ENCODE assay signal across 1 cellular context in the genomic region with DNA sequence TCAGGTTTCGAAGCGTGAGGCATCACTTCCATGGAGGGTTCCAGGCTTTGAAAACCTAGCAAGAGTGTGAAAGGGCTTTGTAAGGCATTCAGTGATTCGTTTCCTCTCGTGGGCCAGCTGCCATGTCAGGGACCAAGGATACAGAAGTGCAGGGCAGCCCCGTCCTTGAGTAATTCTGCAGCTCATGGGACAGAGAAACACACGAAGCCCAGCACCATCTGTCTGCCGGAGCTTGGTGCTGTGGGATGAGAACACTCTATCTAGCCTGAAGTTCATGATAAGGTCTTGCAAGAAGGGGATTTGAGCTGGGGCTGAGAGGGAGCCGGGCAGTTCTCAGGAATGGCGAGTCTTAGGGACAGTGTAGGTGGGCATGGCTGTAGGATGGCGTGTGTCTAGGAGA.
TF ChIP-seq lines count a peak whose summit lies in the region.

No MANE protein-coding gene starts in this region.

TF ChIP-seq in GM12878, 131 proteins besides CTCF, POLR2A, EP300 and RAD21:
- TF ChIP-seq TBL1XR1 (IDR thresholded peaks at IDR 0.05; ENCODE audit: low read depth, low read length) (no peak), WRNIP1 (IDR thresholded peaks at IDR 0.05; ENCODE audit: borderline replicate concordance, low read depth, low read length) (no peak), BCL11A (IDR thresholded peaks at IDR 0.05; ENCODE audit: low read depth, low read length) (no peak), SUPT20H (IDR thresholded peaks at IDR 0.05; ENCODE audit: borderline replicate concordance, control insufficient read depth, low read depth, low read length) (no peak), HDGF (IDR thresholded peaks at IDR 0.05) (no peak), RELA (IDR thresholded peaks at IDR 0.05; ENCODE audit: borderline replicate concordance, partially characterized antibody) (no peak), DPF2 (IDR thresholded peaks at IDR 0.05) (no peak), TAF1 (IDR thresholded peaks at IDR 0.05; ENCODE audit: borderline replicate concordance, low read depth, low read length) (no peak), FOXM1 (IDR thresholded peaks at IDR 0.05; ENCODE audit: low read depth, low read length) (no peak), ZZZ3 (IDR thresholded peaks at IDR 0.05; ENCODE audit: control insufficient read depth, insufficient read length, low read depth) (no peak), HDAC2 (IDR thresholded peaks at IDR 0.05) (no peak), CHD4 (IDR thresholded peaks at IDR 0.05) (no peak), ZNF24 (IDR thresholded peaks at IDR 0.05) (no peak), TCF7 (IDR thresholded peaks at IDR 0.05; ENCODE audit: borderline replicate concordance) (no peak), ZNF217 (IDR thresholded peaks at IDR 0.05) (no peak)
- TF ChIP-seq, protein P1, sequence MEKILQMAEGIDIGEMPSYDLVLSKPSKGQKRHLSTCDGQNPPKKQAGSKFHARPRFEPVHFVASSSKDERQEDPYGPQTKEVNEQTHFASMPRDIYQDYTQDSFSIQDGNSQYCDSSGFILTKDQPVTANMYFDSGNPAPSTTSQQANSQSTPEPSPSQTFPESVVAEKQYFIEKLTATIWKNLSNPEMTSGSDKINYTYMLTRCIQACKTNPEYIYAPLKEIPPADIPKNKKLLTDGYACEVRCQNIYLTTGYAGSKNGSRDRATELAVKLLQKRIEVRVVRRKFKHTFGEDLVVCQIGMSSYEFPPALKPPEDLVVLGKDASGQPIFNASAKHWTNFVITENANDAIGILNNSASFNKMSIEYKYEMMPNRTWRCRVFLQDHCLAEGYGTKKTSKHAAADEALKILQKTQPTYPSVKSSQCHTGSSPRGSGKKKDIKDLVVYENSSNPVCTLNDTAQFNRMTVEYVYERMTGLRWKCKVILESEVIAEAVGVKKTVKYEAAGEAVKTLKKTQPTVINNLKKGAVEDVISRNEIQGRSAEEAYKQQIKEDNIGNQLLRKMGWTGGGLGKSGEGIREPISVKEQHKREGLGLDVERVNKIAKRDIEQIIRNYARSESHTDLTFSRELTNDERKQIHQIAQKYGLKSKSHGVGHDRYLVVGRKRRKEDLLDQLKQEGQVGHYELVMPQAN (conservative IDR thresholded peaks at IDR 0.05): no peak
- TF ChIP-seq, protein P2, sequence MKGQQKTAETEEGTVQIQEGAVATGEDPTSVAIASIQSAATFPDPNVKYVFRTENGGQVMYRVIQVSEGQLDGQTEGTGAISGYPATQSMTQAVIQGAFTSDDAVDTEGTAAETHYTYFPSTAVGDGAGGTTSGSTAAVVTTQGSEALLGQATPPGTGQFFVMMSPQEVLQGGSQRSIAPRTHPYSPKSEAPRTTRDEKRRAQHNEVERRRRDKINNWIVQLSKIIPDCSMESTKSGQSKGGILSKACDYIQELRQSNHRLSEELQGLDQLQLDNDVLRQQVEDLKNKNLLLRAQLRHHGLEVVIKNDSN (IDR thresholded peaks at IDR 0.05; ENCODE audit: borderline replicate concordance, extremely low read length, insufficient read depth, low read depth, low read length): no peak
- TF ChIP-seq, protein P3, sequence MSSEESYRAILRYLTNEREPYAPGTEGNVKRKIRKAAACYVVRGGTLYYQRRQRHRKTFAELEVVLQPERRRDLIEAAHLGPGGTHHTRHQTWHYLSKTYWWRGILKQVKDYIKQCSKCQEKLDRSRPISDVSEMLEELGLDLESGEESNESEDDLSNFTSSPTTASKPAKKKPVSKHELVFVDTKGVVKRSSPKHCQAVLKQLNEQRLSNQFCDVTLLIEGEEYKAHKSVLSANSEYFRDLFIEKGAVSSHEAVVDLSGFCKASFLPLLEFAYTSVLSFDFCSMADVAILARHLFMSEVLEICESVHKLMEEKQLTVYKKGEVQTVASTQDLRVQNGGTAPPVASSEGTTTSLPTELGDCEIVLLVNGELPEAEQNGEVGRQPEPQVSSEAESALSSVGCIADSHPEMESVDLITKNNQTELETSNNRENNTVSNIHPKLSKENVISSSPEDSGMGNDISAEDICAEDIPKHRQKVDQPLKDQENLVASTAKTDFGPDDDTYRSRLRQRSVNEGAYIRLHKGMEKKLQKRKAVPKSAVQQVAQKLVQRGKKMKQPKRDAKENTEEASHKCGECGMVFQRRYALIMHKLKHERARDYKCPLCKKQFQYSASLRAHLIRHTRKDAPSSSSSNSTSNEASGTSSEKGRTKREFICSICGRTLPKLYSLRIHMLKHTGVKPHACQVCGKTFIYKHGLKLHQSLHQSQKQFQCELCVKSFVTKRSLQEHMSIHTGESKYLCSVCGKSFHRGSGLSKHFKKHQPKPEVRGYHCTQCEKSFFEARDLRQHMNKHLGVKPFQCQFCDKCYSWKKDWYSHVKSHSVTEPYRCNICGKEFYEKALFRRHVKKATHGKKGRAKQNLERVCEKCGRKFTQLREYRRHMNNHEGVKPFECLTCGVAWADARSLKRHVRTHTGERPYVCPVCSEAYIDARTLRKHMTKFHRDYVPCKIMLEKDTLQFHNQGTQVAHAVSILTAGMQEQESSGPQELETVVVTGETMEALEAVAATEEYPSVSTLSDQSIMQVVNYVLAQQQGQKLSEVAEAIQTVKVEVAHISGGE (CRISPR knock-in tag; IDR thresholded peaks at IDR 0.05): no peak
- TF ChIP-seq, protein P4, sequence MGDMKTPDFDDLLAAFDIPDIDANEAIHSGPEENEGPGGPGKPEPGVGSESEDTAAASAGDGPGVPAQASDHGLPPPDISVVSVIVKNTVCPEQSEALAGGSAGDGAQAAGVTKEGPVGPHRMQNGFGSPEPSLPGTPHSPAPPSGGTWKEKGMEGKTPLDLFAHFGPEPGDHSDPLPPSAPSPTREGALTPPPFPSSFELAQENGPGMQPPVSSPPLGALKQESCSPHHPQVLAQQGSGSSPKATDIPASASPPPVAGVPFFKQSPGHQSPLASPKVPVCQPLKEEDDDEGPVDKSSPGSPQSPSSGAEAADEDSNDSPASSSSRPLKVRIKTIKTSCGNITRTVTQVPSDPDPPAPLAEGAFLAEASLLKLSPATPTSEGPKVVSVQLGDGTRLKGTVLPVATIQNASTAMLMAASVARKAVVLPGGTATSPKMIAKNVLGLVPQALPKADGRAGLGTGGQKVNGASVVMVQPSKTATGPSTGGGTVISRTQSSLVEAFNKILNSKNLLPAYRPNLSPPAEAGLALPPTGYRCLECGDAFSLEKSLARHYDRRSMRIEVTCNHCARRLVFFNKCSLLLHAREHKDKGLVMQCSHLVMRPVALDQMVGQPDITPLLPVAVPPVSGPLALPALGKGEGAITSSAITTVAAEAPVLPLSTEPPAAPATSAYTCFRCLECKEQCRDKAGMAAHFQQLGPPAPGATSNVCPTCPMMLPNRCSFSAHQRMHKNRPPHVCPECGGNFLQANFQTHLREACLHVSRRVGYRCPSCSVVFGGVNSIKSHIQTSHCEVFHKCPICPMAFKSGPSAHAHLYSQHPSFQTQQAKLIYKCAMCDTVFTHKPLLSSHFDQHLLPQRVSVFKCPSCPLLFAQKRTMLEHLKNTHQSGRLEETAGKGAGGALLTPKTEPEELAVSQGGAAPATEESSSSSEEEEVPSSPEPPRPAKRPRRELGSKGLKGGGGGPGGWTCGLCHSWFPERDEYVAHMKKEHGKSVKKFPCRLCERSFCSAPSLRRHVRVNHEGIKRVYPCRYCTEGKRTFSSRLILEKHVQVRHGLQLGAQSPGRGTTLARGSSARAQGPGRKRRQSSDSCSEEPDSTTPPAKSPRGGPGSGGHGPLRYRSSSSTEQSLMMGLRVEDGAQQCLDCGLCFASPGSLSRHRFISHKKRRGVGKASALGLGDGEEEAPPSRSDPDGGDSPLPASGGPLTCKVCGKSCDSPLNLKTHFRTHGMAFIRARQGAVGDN (IDR thresholded peaks at IDR 0.05): no peak
